8 cellular contexts compared by ENCODE assay signal in genomic region chr9:107260437-107261081, GRCh38. TPM values are rescaled to one million over a fixed set of nuclear protein-coding genes. Genes with fewer than 3 reads are reported as not detected.
A peak's percentile ranks its signal among the peaks of the same experiment; 100 is the strongest.
DNase-seq lines count a peak whose midpoint lies in the region; ATAC-seq lines count a peak whose summit lies in the region.

No MANE protein-coding gene starts in this region.

- peak overlapping the region in 7 of 8 donors; percentile 17 to 86 (median 67) for H3K4me3 Mint-ChIP-seq in naive B cell

- intact Hi-C loops in Right ventricle myocardium inferior (cut with DNase I), result no loop called here

- DNase-seq in NCI-H345 treated with DMSO at 0.1 percent for 48 hours (lab: John Stamatoyannopoulos, UW; ENCODE audit: unreplicated experiment) (peak; percentile 59), naive B cell (peak; percentile 79), NCI-H526 treated with DMSO at 0.1 percent for 48 hours (lab: John Stamatoyannopoulos, UW) (no peak), Right ventricle myocardium inferior (ENCODE audit: missing footprints) (no peak), LoVo (ENCODE audit: low spot score) (no peak)
- DNase-seq in activated effector memory CD4-positive, alpha-beta T cell treated with anti-CD3 and anti-CD28 coated beads, Interleukin-2, amount 50 U/mL, for 16 hours, result no peak

- ATAC-seq in GM18909 (IDR thresholded peaks at IDR 0.05; ENCODE audit: poor library complexity, unreplicated experiment) (peak; percentile 100), HG02798 (IDR thresholded peaks at IDR 0.05; ENCODE audit: poor library complexity, unreplicated experiment) (peak; percentile 99), naive B cell (ENCODE audit: low read depth in 2 of 2) (peak; percentile 98 to 99), Right ventricle myocardium inferior (no peak)

- peak overlapping the region; percentile 57 to 93 (median 77) for H3K27ac Mint-ChIP-seq in naive B cell

- H3K9me3 Mint-ChIP-seq in naive B cell, result peaks cover 0 to 10% (median 8%) of the 10 kb centered on the region in 7 donors

- H3K4me1 Mint-ChIP-seq in naive B cell, result peaks cover 20 to 26% (median 22%) of the 10 kb centered on the region in 3 donors

- H3K27me3 Mint-ChIP-seq in naive B cell, result peaks cover 0 to 6% (median 0%) of the 10 kb centered on the region in 3 donors

- H3K36me3 Mint-ChIP-seq in naive B cell, result no peaks in the 10 kb centered on the region

RNA-seq across cellular contexts. Expression of gene RAD23B, which starts 22.5 kb away (rescaled TPM):
- 10 to 100 TPM; 11.7 to 33.6 (median 25.2) TPM for polyA plus RNA-seq in naive B cell (ENCODE audit: low read depth in 6 of 6)
- total RNA-seq in Right ventricle myocardium inferior, result 110 TPM

Comparison
In these comparisons a context has a peak if more than half of its experiments do, and no peak if none do; other contexts are left out.
1. DNase-seq: peak in NCI-H345 treated with DMSO at 0.1 percent for 48 hours (single experiment) and naive B cell (single experiment); none in activated effector memory CD4-positive, alpha-beta T cell treated with anti-CD3 and anti-CD28 coated beads, Interleukin-2, amount 50 U/mL, for 16 hours (single experiment), NCI-H526 treated with DMSO at 0.1 percent for 48 hours (single experiment), Right ventricle myocardium inferior (single experiment) and LoVo (single experiment).